ENCODE assay signal across 28 cellular contexts in the genomic region with DNA sequence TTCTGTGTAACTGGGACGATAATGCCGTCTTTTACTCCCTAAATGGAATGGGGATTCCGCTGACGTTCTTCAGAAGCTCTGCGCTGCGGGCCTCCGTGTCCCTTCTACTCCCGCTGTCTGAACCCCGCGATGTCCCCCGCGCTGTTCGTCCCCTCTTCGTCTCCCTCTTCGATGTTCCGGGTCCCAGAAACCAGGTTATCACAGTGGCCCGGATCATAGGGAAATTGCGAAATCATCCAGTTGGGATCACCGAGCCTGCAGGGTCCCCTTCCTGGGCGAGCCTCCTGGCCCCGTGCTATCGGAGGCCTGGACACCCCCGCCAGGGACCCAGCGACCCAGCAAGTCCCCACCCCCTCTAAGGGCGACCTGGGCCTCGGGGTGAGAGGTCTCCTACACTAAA.
"Had no signal": no experiment of that assay in that cellular context is flagged by ENCODE, and none has a peak within 500 bp of the region (broad histone marks: within the 10 kb centered on the region; RNA-seq: fewer than 3 reads in every experiment).

No MANE protein-coding gene starts in this region.

- H3K79me2 ChIP-seq: hepatocyte had no signal

- H3K4me3 Mint-ChIP-seq: mesothelial cell of epicardium, nephron progenitor cell, type B pancreatic cell had no signal

- DNase-seq: activated CD4-positive, alpha-beta T cell treated with anti-CD3 and anti-CD28 coated beads for 4 hours; activated CD4-positive, alpha-beta T cell treated with anti-CD3 and anti-CD28 coated beads, Interleukin-2, amount 50 U/mL, for 4 hours; activated CD8-positive, alpha-beta memory T cell treated with anti-CD3 and anti-CD28 coated beads for 24 hours; activated gamma-delta T cell; anterior cingulate cortex; body of pancreas; cerebellar nuclear complex; dorsolateral prefrontal cortex; effector memory CD4-positive, alpha-beta T cell; gastrocnemius medialis; islet precursor cell; left cardiac atrium; mammary epithelial cell; naive B cell; nephron progenitor cell; pancreas; psoas muscle; right cardiac atrium; stimulated activated CD4-positive, alpha-beta T cell treated with anti-CD3 and anti-CD28 coated beads, Interleukin-2, amount 100 ng/mL, for 48 hours; stimulated activated naive CD8-positive, alpha-beta T cell treated with anti-CD3 and anti-CD28 coated beads, Interleukin-15, Interleukin-2, amounts not matched to agents 100 U/mL and 50 U/mL, for 24 hours; testis; uterus had no signal

- H3K9me3 Mint-ChIP-seq: type B pancreatic cell had no signal

- H3K9me3 ChIP-seq: body of pancreas, gastrocnemius medialis, pancreas, psoas muscle, testis, uterus had no signal

- H3K27ac ChIP-seq: body of pancreas, cardiac muscle cell, coronary artery, dorsolateral prefrontal cortex, gastrocnemius medialis, hepatocyte, pancreas, psoas muscle, testis, uterus had no signal

- H3K27ac Mint-ChIP-seq: activated naive CD8-positive, alpha-beta T cell; mesothelial cell of epicardium; naive B cell; nephron progenitor cell; type B pancreatic cell had no signal

- H3K4me1 ChIP-seq: psoas muscle, testis, uterus had no signal

- H3K4me3 ChIP-seq: body of pancreas, cardiac muscle cell, coronary artery, gastrocnemius medialis, hepatocyte, pancreas, psoas muscle, testis, uterus had no signal

- FAIRE-seq: pancreas had no signal

- H3K36me3 ChIP-seq: cardiac muscle cell, gastrocnemius medialis, pancreas, uterus had no signal

- H3K27me3 ChIP-seq: cardiac muscle cell, hepatocyte, testis, uterus had no signal

- H3K36me3 Mint-ChIP-seq: naive B cell, type B pancreatic cell had no signal

- H3K4me2 ChIP-seq: hepatocyte had no signal

- H2AFZ ChIP-seq: hepatocyte had no signal
